In genomic region chr9:99101812-99102211, GRCh38 we compare ENCODE assay signal across 22 cellular contexts. TPM values are rescaled to one million over a fixed set of nuclear protein-coding genes. Genes with fewer than 3 reads are reported as not detected.
DNase-seq lines count a peak whose midpoint lies in the region; ATAC-seq, FAIRE-seq and TF ChIP-seq lines count a peak whose summit lies in the region.
"Had no signal": no experiment of that assay in that cellular context is flagged by ENCODE, and none has a peak within 500 bp of the region (broad histone marks: within the 10 kb centered on the region; RNA-seq: fewer than 3 reads in every experiment).

No MANE protein-coding gene starts in this region.

- H3K4me1 ChIP-seq in HEK293 (ENCODE audit: control insufficient read depth, insufficient read depth, low read length): no peaks in the 10 kb centered on the region
- peaks cover 18 to 19% of the 10 kb centered on the region in 2 experiments for H3K4me1 ChIP-seq in K562 (replicated peaks in 1 of 2; ENCODE audit: control insufficient read depth in 2 of 2, insufficient read depth in 2 of 2, low read length in 2 of 2)
- H3K4me1 ChIP-seq in sigmoid colon: peaks cover 0 to 31% (median 26%) of the 10 kb centered on the region in 4 donors
- H3K4me1 ChIP-seq in transverse colon: peaks cover 5 to 34% (median 19%) of the 10 kb centered on the region in 4 donors
- H3K4me1 ChIP-seq in prostate gland (replicated peaks): peaks cover 4% of the 10 kb centered on the region

- TF ChIP-seq POLR2A in K562 (conservative IDR thresholded peaks at IDR 0.05) (no peak), sigmoid colon (IDR thresholded peaks at IDR 0.05) (no peak), transverse colon (IDR thresholded peaks at IDR 0.05) (no peak), prostate gland (IDR thresholded peaks at IDR 0.05) (no peak)

- no peak for TF ChIP-seq CTCF in HEK293 (tag by site-specific recombination; IDR thresholded peaks at IDR 0.05)
- TF ChIP-seq CTCF in K562 (IDR thresholded peaks at IDR 0.05 in 2 of 3, conservative IDR thresholded peaks at IDR 0.05 in 1 of 3; ENCODE audit: insufficient read depth in 2 of 3, low read depth in 1 of 3, low read length in 3 of 3): 0 out of 6 replicates have a peak, but pooled peaks of 1 of the 3 experiments have one; percentile 2
- no peak for TF ChIP-seq CTCF in sigmoid colon (IDR thresholded peaks at IDR 0.05)
- TF ChIP-seq CTCF in transverse colon (IDR thresholded peaks at IDR 0.05): no peak
- TF ChIP-seq CTCF in prostate gland (IDR thresholded peaks at IDR 0.05): no peak

- no peaks in the 10 kb centered on the region for H4K20me1 ChIP-seq in K562 (replicated peaks; ENCODE audit: control insufficient read depth, insufficient read depth, low read length)

- H3K79me2 ChIP-seq in K562 (ENCODE audit: control insufficient read depth, insufficient read depth, low read length): peaks cover 15% of the 10 kb centered on the region

- no peaks in the 10 kb centered on the region for H3K27me3 ChIP-seq in K562 (ENCODE audit: control insufficient read depth in 2 of 2, insufficient read depth in 2 of 2, low read length in 2 of 2)
- no peaks in the 10 kb centered on the region for H3K27me3 ChIP-seq in sigmoid colon
- H3K27me3 ChIP-seq in transverse colon: no peaks in the 10 kb centered on the region
- no peaks in the 10 kb centered on the region for H3K27me3 ChIP-seq in prostate gland (replicated peaks; ENCODE audit: insufficient read depth)

- DNase-seq in K562 (ENCODE audit: extremely low read depth in 1 of 4, low spot score in 3 of 4): no peak
- no peak for DNase-seq in sigmoid colon
- no peak for DNase-seq in transverse colon
- no peak for DNase-seq in prostate gland (ENCODE audit: low spot score)
- DNase-seq in T-helper 1 cell: no peak
- DNase-seq: AML-193; CD4-positive, alpha-beta memory T cell; DMS153; DMS79; GDM1; GM23248; HFFc6; IMR-90; KBM-7 had no signal

- 0 out of 4 replicates have a peak, but pooled peaks of 1 of the 2 experiments have one; percentile 4 for TF ChIP-seq RAD21 in K562 (CRISPR knock-in tag; conservative IDR thresholded peaks at IDR 0.05 in 1 of 2, IDR thresholded peaks at IDR 0.05 in 1 of 2)

- intact Hi-C loops in K562 (cut with micrococcal nuclease) (no loop called here), sigmoid colon (cut with DNase I) (loop anchor here (5.0 kb wide), 2 partner anchors 40 to 50 kb away; no protein-coding TSS in a partner anchor), transverse colon (cut with DNase I; ENCODE audit: low total_unique reads) (no loop called here), prostate gland (cut with DNase I) (loop anchor here (10.0 kb wide), 1 partner anchor 723 kb away; the partner anchor contains the start of gene NR4A3)

- FAIRE-seq in K562 (lab: Jason Lieb, UNC): no peak
- FAIRE-seq: A204.1, GM12878, GM19239, HTR-8/SVneo had no signal

- H3K36me3 ChIP-seq in HEK293 (ENCODE audit: control insufficient read depth in 2 of 2, insufficient read depth in 1 of 2, low read length in 2 of 2) (no peaks in the 10 kb centered on the region), K562 (ENCODE audit: control insufficient read depth, insufficient read depth, low read length) (no peaks in the 10 kb centered on the region), sigmoid colon (no peaks in the 10 kb centered on the region), transverse colon (no peaks in the 10 kb centered on the region), prostate gland (no peaks in the 10 kb centered on the region)
- H3K36me3 ChIP-seq: HAP-1 had no signal

- H3K4me3 ChIP-seq in HEK293 (ENCODE audit: low read depth, low read length): no peak overlapping the region
- H3K4me3 ChIP-seq in K562: no peak overlapping the region
- no peak overlapping the region for H3K4me3 ChIP-seq in sigmoid colon
- no peak overlapping the region for H3K4me3 ChIP-seq in transverse colon
- H3K4me3 ChIP-seq in prostate gland: no peak overlapping the region
- H3K4me3 ChIP-seq: GM12878, GM23248, HAP-1 had no signal

- CTCF ChIA-PET in HEK293 (lab: Yijun Ruan, JAX) (interaction anchor here (1.0 to 1.2 kb wide), 2 partner anchors 78 to 253 kb away, joined by 3 to 6 read pairs; no protein-coding TSS in a partner anchor), K562 (lab: Yijun Ruan, JAX; ENCODE audit: low intra/inter-chr PET ratio) (no interaction called here)

- WGBS in K562 (ENCODE audit: insufficient coverage, low coverage, missing lambda C conversion rate): 92% methylated on average over 2 of the region's 2 CpGs
- 96% methylated on average over 2 of the region's 2 CpGs for WGBS in sigmoid colon, 2 donors
- WGBS in transverse colon (ENCODE audit: low coverage in 1 of 2), 2 donors: 94% methylated on average over 2 of the region's 2 CpGs
- 96% methylated on average over 2 of the region's 2 CpGs for WGBS in prostate gland

- no peaks in the 10 kb centered on the region for H3K9me1 ChIP-seq in K562 (ENCODE audit: control insufficient read depth, insufficient read depth, low read length)

- POLR2A ChIA-PET in HEK293 (lab: Yijun Ruan, JAX) (no interaction called here), K562 (lab: Yijun Ruan, JAX) (interaction anchor here (1.0 to 3.0 kb wide), 4 partner anchors 8 to 26 kb away, joined by 4 to 15 read pairs (median 7); no protein-coding TSS in a partner anchor)

- H3K9ac ChIP-seq in K562 (ENCODE audit: insufficient read depth in 1 of 2, low read depth in 2 of 2, low read length in 2 of 2): no peak overlapping the region
- H3K9ac ChIP-seq: GM23248 had no signal

- no peaks in the 10 kb centered on the region for H3K9me3 ChIP-seq in HEK293 (ENCODE audit: control insufficient read depth, insufficient read depth, low read depth, low read length)
- H3K9me3 ChIP-seq in K562 (replicated peaks; ENCODE audit: control insufficient read depth, insufficient read depth, low read depth, low read length): no peaks in the 10 kb centered on the region
- no peaks in the 10 kb centered on the region for H3K9me3 ChIP-seq in sigmoid colon
- no peaks in the 10 kb centered on the region for H3K9me3 ChIP-seq in transverse colon
- no peaks in the 10 kb centered on the region for H3K9me3 ChIP-seq in prostate gland
- H3K9me3 ChIP-seq: HAP-1 had no signal

- H3K27ac ChIP-seq in HEK293 (ENCODE audit: extremely low read depth, low read depth, low read length) (no peak overlapping the region), K562 (ENCODE audit: extremely low read depth, low read depth, low read length) (no peak overlapping the region), sigmoid colon (peak overlapping the region in 3 of 4 donors; percentile 21 to 94 (median 92)), transverse colon (peak overlapping the region in 3 of 4 donors; percentile 13 to 95 (median 88)), prostate gland (no peak overlapping the region)
- H3K27ac ChIP-seq: C4-2B, GM23248 had no signal

- H2AFZ ChIP-seq in K562 (ENCODE audit: low read depth, low read length): peak overlapping the region; percentile 58
- H2AFZ ChIP-seq: GM23248 had no signal

- ATAC-seq in K562: no peak
- no peak for ATAC-seq in HG03045 (IDR thresholded peaks at IDR 0.05; ENCODE audit: unreplicated experiment)
- ATAC-seq: GM12878 had no signal

- BruUV-seq in K562 (replicated peaks; lab: Mats Ljungman, UMichigan): no TSS peak

- H3K4me2 ChIP-seq in K562 (ENCODE audit: insufficient read depth, low read length): no peak overlapping the region

- no peak for TF ChIP-seq EP300 in K562 (IDR thresholded peaks at IDR 0.05; ENCODE audit: low read length)
- no peak for TF ChIP-seq EP300 in sigmoid colon (IDR thresholded peaks at IDR 0.05)
- no peak for TF ChIP-seq EP300 in transverse colon (IDR thresholded peaks at IDR 0.05; ENCODE audit: low read depth)

- in situ Hi-C loops in K562 (cut with MboI): no loop called here
- in situ Hi-C loops in transverse colon (cut with MboI; ENCODE audit: low pct_ligation_motif_present in 1 of 4, low pct_unique_long_range_greater_than_20kb in 1 of 4, low sequenced_read_pairs in 3 of 4): no loop called here

TF ChIP-seq in HEK293, 187 proteins besides CTCF, POLR2A, EP300 and RAD21 (continues in another document):
- TF ChIP-seq SETDB1 (IDR thresholded peaks at IDR 0.05; ENCODE audit: insufficient read length, low read length): peak; percentile 42

RNA-seq across cellular contexts. Expression of gene TGFBR1, which starts 3.1 kb away (rescaled TPM):
- total RNA-seq in K562 (2011; cell fraction: chromatin; rRNA removed; ENCODE audit: low replicate concordance): 128 and 138 TPM in 2 replicates
- 54.0 and 59.5 TPM in 2 replicates for total RNA-seq in K562 (2011; cell fraction: nucleolus; rRNA removed)
- total RNA-seq in K562 (2011; cell fraction: nucleoplasm; rRNA removed): 105 and 166 TPM in 2 replicates
- total RNA-seq in K562 (2014; rRNA removed) (22.0 and 23.8 TPM in 2 replicates), K562 (2014; rRNA removed; fragmentation: Illumina TruSeq; extraction: Trizol) (43.7 and 52.6 TPM in 2 replicates), K562 (2015; rRNA removed; fragmentation: Illumina TruSeq; extraction: Trizol) (39.6 and 42.7 TPM in 2 replicates), K562 (2021) (47.1 and 51.9 TPM in 2 replicates), sigmoid colon (10 to 100 TPM; 48.4 to 84.3 (median 62.5) TPM), transverse colon (10 to 100 TPM; 17.6 to 24.1 (median 22.8) TPM), prostate gland (10 to 100 TPM; 22.2 to 25.5 TPM)
- polyA plus RNA-seq in K562 (2011; rRNA removed) (60.6 and 62.4 TPM in 2 replicates), K562 (2014; fragmentation: Illumina TruSeq; extraction: Trizol) (21.0 and 22.9 TPM in 2 replicates), K562 (2014; fragmentation: Nextera tagmentation; extraction: Ambion mirVana) (10 to 100 TPM; 15.9 to 57.6 TPM), K562 (2014; rRNA removed) (14.0 and 15.5 TPM in 2 replicates), sigmoid colon (1 to 10 TPM; 3.9 to 8.5 (median 4.2) TPM)
- polyA plus RNA-seq in K562 (2011; cell fraction: cytosol; rRNA removed): 26.0 and 33.7 TPM in 2 replicates
- polyA plus RNA-seq in K562 (2011; cell fraction: nucleus; rRNA removed): 34.5 and 36.0 TPM in 2 replicates
- polyA plus RNA-seq in K562 (2012): 21.8 and 26.0 TPM in 2 replicates
- 200 and 204 TPM in 2 replicates for polyA minus RNA-seq in K562 (2011; rRNA and poly(A)+ RNA removed)
- polyA minus RNA-seq in K562 (2011; cell fraction: cytosol; rRNA and poly(A)+ RNA removed): 71.2 and 76.9 TPM in 2 replicates
- polyA minus RNA-seq in K562 (2011; cell fraction: nucleus; rRNA and poly(A)+ RNA removed): 21.1 and 40.8 TPM in 2 replicates

Comparison
In these comparisons a context has a peak if more than half of its experiments do, and no peak if none do; other contexts are left out.
1. H3K27ac ChIP-seq: peak in sigmoid colon (3 of 4) and transverse colon (3 of 4); none in HEK293 (single experiment), K562 (single experiment) and prostate gland (0 of 2).
2. intact Hi-C loops: an anchor here in sigmoid colon (5.0 kb wide) and prostate gland (10.0 kb wide); none called in K562 and transverse colon.
3. Of the 44 proteins assayed by ChIP-seq in both K562 and HEK293: peak only in K562: none; only in HEK293: SETDB1; in both: none; in neither: 41; mixed calls (peak in some experiments, not most) for 2.